11 cellular contexts compared by ENCODE assay signal in genomic region chr3:98839846-98840245, GRCh38.
"Had no signal": no experiment of that assay in that cellular context is flagged by ENCODE, and none has a peak within 500 bp of the region (broad histone marks: within the 10 kb centered on the region; RNA-seq: fewer than 3 reads in every experiment).

No MANE protein-coding gene starts in this region.

- H3K27ac ChIP-seq: ascending aorta, gastrocnemius medialis, heart left ventricle had no signal

- H3K4me1 ChIP-seq: ascending aorta, gastrocnemius medialis had no signal

- DNase-seq: activated CD4-positive, alpha-beta T cell treated with anti-CD3 and anti-CD28 coated beads, Interleukin-2, amount 50 U/mL, for 4 hours; activated CD4-positive, CD25-positive, alpha-beta regulatory T cell treated with anti-CD3 and anti-CD28 coated beads, Interleukin-2, amount 50 U/mL, for 72 hours; activated naive CD4-positive, alpha-beta T cell treated with anti-CD3 and anti-CD28 coated beads for 36 hours; activated naive CD8-positive, alpha-beta T cell treated with anti-CD3 and anti-CD28 coated beads, Interleukin-2, amount 50 U/mL, for 24 hours; gastrocnemius medialis; heart left ventricle; naive B cell; stimulated activated CD4-positive, alpha-beta T cell treated with anti-CD3 and anti-CD28 coated beads, Interleukin-12 subunit alpha, Interleukin-12 subunit beta, amount 100 ng/mL, for 4 hours; stimulated activated CD4-positive, alpha-beta T cell treated with anti-CD3 and anti-CD28 coated beads, Interleukin-2, amount 100 ng/mL, for 24 hours had no signal

- H3K36me3 ChIP-seq: ascending aorta, gastrocnemius medialis had no signal

- H3K9me3 ChIP-seq: ascending aorta, gastrocnemius medialis, heart left ventricle had no signal

- ATAC-seq: activated naive CD8-positive, alpha-beta T cell treated with anti-CD3 and anti-CD28 coated beads, Interleukin-2, amount 50 U/mL, for 24 hours; activated T-helper 17 cell treated with anti-CD3 and anti-CD28 coated beads, Interleukin-2, amount 50 U/mL, for 72 hours; gastrocnemius medialis; heart left ventricle had no signal

- H3K27me3 ChIP-seq: ascending aorta, gastrocnemius medialis, heart left ventricle had no signal

- H3K4me3 ChIP-seq: ascending aorta, gastrocnemius medialis, heart left ventricle had no signal
